In genomic region chr11:6705905-6706535, GRCh38 we compare ENCODE assay signal across 1 cellular context.
TF ChIP-seq lines count a peak whose summit lies in the region.

No MANE protein-coding gene starts in this region.

TF ChIP-seq in H1, 55 proteins besides CTCF, POLR2A, EP300 and RAD21:
- TF ChIP-seq, protein P1, sequence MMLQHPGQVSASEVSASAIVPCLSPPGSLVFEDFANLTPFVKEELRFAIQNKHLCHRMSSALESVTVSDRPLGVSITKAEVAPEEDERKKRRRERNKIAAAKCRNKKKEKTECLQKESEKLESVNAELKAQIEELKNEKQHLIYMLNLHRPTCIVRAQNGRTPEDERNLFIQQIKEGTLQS (IDR thresholded peaks at IDR 0.05; ENCODE audit: insufficient read depth, low read depth, low read length), result no peak
- TF ChIP-seq CEBPB (IDR thresholded peaks at IDR 0.05; ENCODE audit: low read depth, low read length) (peak; percentile 83), YY1 (IDR thresholded peaks at IDR 0.05; ENCODE audit: low read depth, low read length) (peak; percentile 49; the same call in 1 of the 2 replicates)
- TF ChIP-seq, protein P2, sequence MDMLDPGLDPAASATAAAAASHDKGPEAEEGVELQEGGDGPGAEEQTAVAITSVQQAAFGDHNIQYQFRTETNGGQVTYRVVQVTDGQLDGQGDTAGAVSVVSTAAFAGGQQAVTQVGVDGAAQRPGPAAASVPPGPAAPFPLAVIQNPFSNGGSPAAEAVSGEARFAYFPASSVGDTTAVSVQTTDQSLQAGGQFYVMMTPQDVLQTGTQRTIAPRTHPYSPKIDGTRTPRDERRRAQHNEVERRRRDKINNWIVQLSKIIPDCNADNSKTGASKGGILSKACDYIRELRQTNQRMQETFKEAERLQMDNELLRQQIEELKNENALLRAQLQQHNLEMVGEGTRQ (IDR thresholded peaks at IDR 0.05; ENCODE audit: low read length), result no peak
TF ChIP-seq in H1: peak in this region for 2.
